In genomic region chr12:120125792-120126634, GRCh38 we compare ENCODE assay signal across 12 cellular contexts. TPM values are rescaled to one million over a fixed set of nuclear protein-coding genes. Genes with fewer than 3 reads are reported as not detected.
DNase-seq lines count a peak whose midpoint lies in the region; ATAC-seq and TF ChIP-seq lines count a peak whose summit lies in the region.
"Had no signal": no experiment of that assay in that cellular context is flagged by ENCODE, and none has a peak within 500 bp of the region (broad histone marks: within the 10 kb centered on the region; RNA-seq: fewer than 3 reads in every experiment).

No MANE protein-coding gene starts in this region.

- no peak overlapping the region for H2AFZ ChIP-seq in hepatocyte

- H4K20me1 ChIP-seq in hepatocyte (ENCODE audit: insufficient read depth, poor library complexity, severe bottlenecking), result no peaks in the 10 kb centered on the region

- no peaks in the 10 kb centered on the region for H3K9me2 ChIP-seq in hepatocyte (replicated peaks; ENCODE audit: insufficient read depth)

- H3K4me1 Mint-ChIP-seq in activated T-cell treated with anti-CD3 and anti-CD28 coated beads, Interleukin-2, amount 50 U/mL, for 24 hours (ENCODE audit: low read depth), result peaks cover 72% of the 10 kb centered on the region
- peaks cover 28% of the 10 kb centered on the region for H3K4me1 Mint-ChIP-seq in T-helper 17 cell

- no peak overlapping the region for H3K4me3 ChIP-seq in spleen
- no peak overlapping the region for H3K4me3 ChIP-seq in hepatocyte

- peaks cover 3 to 66% (median 40%) of the 10 kb centered on the region in 6 donors for H3K4me1 ChIP-seq in spleen
- H3K4me1 ChIP-seq in hepatocyte (ENCODE audit: insufficient read depth), result no peaks in the 10 kb centered on the region

- no peaks in the 10 kb centered on the region for H3K9me3 Mint-ChIP-seq in activated T-cell treated with anti-CD3 and anti-CD28 coated beads, Interleukin-2, amount 50 U/mL, for 24 hours

- H3K27ac Mint-ChIP-seq in activated T-cell treated with anti-CD3 and anti-CD28 coated beads, Interleukin-2, amount 50 U/mL, for 24 hours, result peak overlapping the region; percentile 96
- peak overlapping the region; percentile 27 for H3K27ac Mint-ChIP-seq in T-helper 17 cell

- intact Hi-C loops in spleen (cut with DNase I; ENCODE audit: low total_unique reads), result no loop called here

- H3K27me3 ChIP-seq in spleen (replicated peaks in 1 of 7) (no peaks in the 10 kb centered on the region), hepatocyte (no peaks in the 10 kb centered on the region)

- H3K4me2 ChIP-seq in hepatocyte, result no peak overlapping the region

- ATAC-seq in T-helper 17 cell (no peak), esophagus mucosa (peak; percentile 24)

- no peaks in the 10 kb centered on the region for H3K79me2 ChIP-seq in hepatocyte

- 84 to 90% (median 87%) methylated on average over 6 of the region's 6 CpGs for WGBS in spleen, 5 donors
- 88% methylated on average over 6 of the region's 6 CpGs for WGBS in hepatocyte (ENCODE audit: low lambda C conversion rate, missing lambda C conversion rate)

- peaks cover 64% of the 10 kb centered on the region for H3K36me3 Mint-ChIP-seq in activated T-cell treated with anti-CD3 and anti-CD28 coated beads, Interleukin-2, amount 50 U/mL, for 24 hours (ENCODE audit: low read depth)
- H3K36me3 Mint-ChIP-seq in T-helper 17 cell (ENCODE audit: low read depth), result peaks cover 4% of the 10 kb centered on the region

- H3K9me3 ChIP-seq in T-helper 17 cell (ENCODE audit: control insufficient read depth, low read length, poor library complexity, severe bottlenecking) (no peaks in the 10 kb centered on the region), spleen (no peaks in the 10 kb centered on the region), hepatocyte (ENCODE audit: low read depth) (no peaks in the 10 kb centered on the region)

- H3K36me3 ChIP-seq in spleen, result peaks cover 0 to 53% (median 48%) of the 10 kb centered on the region in 6 donors
- no peaks in the 10 kb centered on the region for H3K36me3 ChIP-seq in hepatocyte (replicated peaks; ENCODE audit: insufficient read depth, low read depth)

- H3K4me3 Mint-ChIP-seq in activated T-cell treated with anti-CD3 and anti-CD28 coated beads, Interleukin-2, amount 50 U/mL, for 24 hours, result no peak overlapping the region
- no peak overlapping the region for H3K4me3 Mint-ChIP-seq in T-helper 17 cell

- TF ChIP-seq CTCF in spleen (IDR thresholded peaks at IDR 0.05 in 8 of 11, conservative IDR thresholded peaks at IDR 0.05 in 3 of 11) (no peak), hepatocyte (IDR thresholded peaks at IDR 0.05; ENCODE audit: poor library complexity) (no peak)

- peak overlapping the region in 7 of 8 donors; percentile 5 to 75 (median 58) for H3K27ac ChIP-seq in spleen
- no peak overlapping the region for H3K27ac ChIP-seq in hepatocyte

- DNase-seq in activated T-cell treated with anti-CD3 and anti-CD28 coated beads, Interleukin-2, amount 50 U/mL, for 24 hours, result no peak
- no peak for DNase-seq in activated T-cell treated with anti-CD3 and anti-CD28 coated beads, Interleukin-2, amount 50 U/mL, for 1 hour
- DNase-seq in T-helper 17 cell (no peak), spleen (no peak), NCI-H2029 (lab: John Stamatoyannopoulos, UW) (no peak), hepatocyte (ENCODE audit: low spot score) (no peak), amniotic stem cell (lab: John Stamatoyannopoulos, UW) (no peak)
- DNase-seq: activated CD8-positive, alpha-beta memory T cell treated with anti-CD3 and anti-CD28 coated beads, Interleukin-2, amount 50 U/mL, for 48 hours; H7; NCI-H774; T-helper 1 cell had no signal

- no peaks in the 10 kb centered on the region for H3K27me3 Mint-ChIP-seq in activated T-cell treated with anti-CD3 and anti-CD28 coated beads, Interleukin-2, amount 50 U/mL, for 24 hours
- H3K27me3 Mint-ChIP-seq in T-helper 17 cell, result no peaks in the 10 kb centered on the region

- no peak for TF ChIP-seq POLR2A in spleen (IDR thresholded peaks at IDR 0.05)

RNA-seq across cellular contexts. Expression of gene RAB35, which starts 9.5 kb away (rescaled TPM):
- total RNA-seq in T-helper 17 cell (10 to 100 TPM; 53.3 to 64.9 TPM), esophagus mucosa (57.7 TPM), spleen (10 to 100 TPM; 25.7 to 69.8 (median 58.4) TPM), hepatocyte (22.0 and 22.6 TPM in 2 replicates)
- polyA plus RNA-seq in spleen (10 to 100 TPM; 14.8 to 40.1 (median 16.9) TPM), hepatocyte (24.0 and 26.0 TPM in 2 replicates)
